ENCODE assay signal across 1 cellular context in the genomic region with DNA sequence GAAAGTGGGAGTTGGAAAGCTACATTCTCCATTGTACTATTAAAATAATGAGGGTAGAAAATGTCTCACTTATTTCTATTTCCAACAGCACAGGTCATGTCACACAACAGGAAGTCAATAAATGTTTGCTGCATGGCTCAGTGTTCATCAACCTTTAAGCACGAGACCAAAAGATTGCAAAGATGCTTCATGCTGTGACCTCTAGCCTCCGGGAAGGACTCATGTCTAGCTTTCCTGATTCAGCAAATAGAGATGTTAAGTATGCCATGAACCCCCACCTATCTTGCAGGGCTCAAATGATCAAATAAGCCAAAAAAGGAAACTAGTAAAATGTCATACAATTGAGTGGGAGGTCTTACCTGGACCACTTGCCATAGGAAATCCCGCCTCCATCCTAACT.
TF ChIP-seq lines count a peak whose summit lies in the region.

No MANE protein-coding gene starts in this region.

TF ChIP-seq in HepG2, 621 proteins besides CTCF, POLR2A, EP300 and RAD21:
- TF ChIP-seq BHLHE40 (IDR thresholded peaks at IDR 0.05; ENCODE audit: low read length) = no peak
- peak; percentile 16; the same call in 1 of the 2 replicates for TF ChIP-seq MAFF (IDR thresholded peaks at IDR 0.05; ENCODE audit: low read depth, low read length)
- no peak for TF ChIP-seq ZNF790 (CRISPR knock-in tag; IDR thresholded peaks at IDR 0.05; ENCODE audit: borderline replicate concordance)
- no peak for TF ChIP-seq CEBPG (CRISPR knock-in tag; IDR thresholded peaks at IDR 0.05)
- TF ChIP-seq SNAI1 (CRISPR knock-in tag; IDR thresholded peaks at IDR 0.05; ENCODE audit: borderline replicate concordance) = no peak
- TF ChIP-seq MAFK (conservative IDR thresholded peaks at IDR 0.05 in 1 of 2, IDR thresholded peaks at IDR 0.05 in 1 of 2; ENCODE audit: low read length in 2 of 2) = peak; percentile 47 to 55; a peak in 3 of 4 replicates
